Comparison of ENCODE assay signal across 22 cellular contexts in the genomic region with DNA sequence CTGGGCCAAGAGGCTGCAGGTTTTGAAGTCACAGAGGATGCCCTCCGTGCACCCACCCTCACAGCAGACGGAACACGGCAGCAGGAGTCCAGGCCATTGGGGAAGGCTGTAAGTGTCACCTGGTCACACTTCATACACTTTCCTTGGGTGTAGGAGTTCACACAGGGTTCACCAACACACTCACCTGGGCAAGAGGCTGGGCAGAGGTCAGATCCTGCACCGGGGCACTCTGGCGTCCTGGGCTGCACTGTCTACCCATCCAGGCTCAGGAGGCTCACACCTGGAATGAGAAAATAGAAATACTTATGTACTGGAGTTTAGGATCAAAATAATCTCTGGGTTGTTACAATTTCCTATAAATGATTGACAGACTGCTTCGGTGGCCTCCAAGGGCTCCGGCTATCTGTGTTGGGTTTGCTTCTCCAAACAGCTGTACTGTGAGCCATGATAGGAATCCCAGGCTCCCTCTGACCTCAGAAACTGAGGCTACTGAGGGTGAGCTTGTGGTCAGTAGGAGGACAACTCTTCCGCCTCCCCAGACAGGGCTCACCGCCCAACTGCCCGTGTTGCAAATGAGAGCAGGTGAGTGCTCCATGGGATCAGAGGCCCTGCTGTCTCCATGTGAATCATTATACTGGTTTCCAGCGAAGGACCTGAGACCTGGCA. TPM values are rescaled to one million over a fixed set of nuclear protein-coding genes. Genes with fewer than 3 reads are reported as not detected.
DNase-seq lines count a peak whose midpoint lies in the region; ATAC-seq, FAIRE-seq and TF ChIP-seq lines count a peak whose summit lies in the region.
"Had no signal": no experiment of that assay in that cellular context is flagged by ENCODE, and none has a peak within 500 bp of the region (broad histone marks: within the 10 kb centered on the region; RNA-seq: fewer than 3 reads in every experiment).

No MANE protein-coding gene starts in this region.

- no peak overlapping the region for H2BK120ac ChIP-seq in H1 (replicated peaks; ENCODE audit: low read depth, low read length)

- H4K91ac ChIP-seq in H1 (replicated peaks; ENCODE audit: insufficient read length, low read length), result no peak overlapping the region

- no peak overlapping the region for H2BK15ac ChIP-seq in H1 (ENCODE audit: low read length)

- no peak overlapping the region for H2BK20ac ChIP-seq in H1 (ENCODE audit: low read length)

- H3K4me3 ChIP-seq in A549 (no peak overlapping the region), H1 (ENCODE audit: extremely low read depth in 1 of 4, insufficient read depth in 2 of 4, low read depth in 3 of 4, low read length in 4 of 4) (no peak overlapping the region)
- H3K4me3 ChIP-seq: HAP-1 had no signal

- no peaks in the 10 kb centered on the region for H3K36me3 Mint-ChIP-seq in activated T-cell treated with anti-CD3 and anti-CD28 coated beads, Interleukin-2, amount 50 U/mL, for 24 hours (ENCODE audit: low read depth)

- H3K9me3 ChIP-seq in A549, result no peaks in the 10 kb centered on the region
- no peaks in the 10 kb centered on the region for H3K9me3 ChIP-seq in H1 (ENCODE audit: insufficient read depth in 2 of 2, low read depth in 1 of 2, low read length in 1 of 2)
- H3K9me3 ChIP-seq: Caco-2, HAP-1 had no signal

- H2AFZ ChIP-seq in H1 (ENCODE audit: low read length), result 0 out of 2 replicates have a peak overlapping the region, but pooled peaks have one; percentile 70

- no peak overlapping the region for H3K23ac ChIP-seq in H1 (ENCODE audit: insufficient read length)

- no peak overlapping the region for H3K14ac ChIP-seq in H1 (ENCODE audit: insufficient read length)

- no peaks in the 10 kb centered on the region for H3K4me1 Mint-ChIP-seq in activated T-cell treated with anti-CD3 and anti-CD28 coated beads, Interleukin-2, amount 50 U/mL, for 24 hours (ENCODE audit: low read depth)

- POLR2A ChIA-PET in A549 (lab: Yijun Ruan, JAX) (no interaction called here), H1 (lab: Charles Lee; ENCODE audit: partially characterized antibody) (interaction anchor here (2.1 kb wide), 1 partner anchor 20 kb away, joined by 6 read pairs; the partner anchor contains the start of gene CARS1)

- no peak for TF ChIP-seq EP300 in A549 (IDR thresholded peaks at IDR 0.05)
- no peak for TF ChIP-seq EP300 in H1 (IDR thresholded peaks at IDR 0.05; ENCODE audit: borderline replicate concordance in 1 of 2, low read depth in 2 of 2, low read length in 2 of 2)

- H3K9ac ChIP-seq in H1 (replicated peaks in 1 of 4; ENCODE audit: extremely low read depth in 1 of 4, low read depth in 3 of 4, low read length in 3 of 4), result no peak overlapping the region

- H3K4me1 ChIP-seq in A549 (no peaks in the 10 kb centered on the region), H1 (replicated peaks in 1 of 4; ENCODE audit: control insufficient read depth in 3 of 4, insufficient read depth in 4 of 4, low read length in 3 of 4) (no peaks in the 10 kb centered on the region)
- H3K4me1 ChIP-seq: HAP-1 had no signal

- peaks cover 3% of the 10 kb centered on the region for H3K27me3 Mint-ChIP-seq in activated T-cell treated with anti-CD3 and anti-CD28 coated beads, Interleukin-2, amount 50 U/mL, for 24 hours

- intact Hi-C loops in posterior vena cava (cut with DNase I), result no loop called here

- H3K4ac ChIP-seq in H1 (replicated peaks; ENCODE audit: insufficient read length, low read depth, low read length), result no peak overlapping the region

- DNase-seq in A549 (ENCODE audit: low read depth in 1 of 2, low spot score in 1 of 2), result no peak
- DNase-seq in H1 (ENCODE audit: low read depth in 1 of 2, low spot score in 2 of 2), result no peak
- DNase-seq in left lobe of liver (ENCODE audit: low spot score), result no peak
- peak; percentile 57 for DNase-seq in posterior vena cava (ENCODE audit: low spot score)
- no peak for DNase-seq in GDM1 (lab: John Stamatoyannopoulos, UW)
- DNase-seq in activated T-cell treated with anti-CD3 and anti-CD28 coated beads, Interleukin-2, amount 50 U/mL, for 1 hour, result no peak
- DNase-seq in activated T-cell treated with anti-CD3 and anti-CD28 coated beads, Interleukin-2, amount 50 U/mL, for 24 hours, result no peak
- DNase-seq: 8988T; CD4-positive, alpha-beta T cell; KBM-7; NCI-H1105 treated with DMSO at 0.1 percent for 48 hours; NCI-H1694; NCI-H2081 treated with DMSO at 0.1 percent for 48 hours; NCI-H510A; NCI-H748 treated with DMSO at 0.1 percent for 48 hours; NK-92 treated with Interleukin-12 subunit alpha and Interleukin-12 subunit beta, amount 100 ng/mL, for 24 hours had no signal

- ATAC-seq in A549 (peak; percentile 29 to 43; a peak in 2 of 6 replicates), left lobe of liver (peak; percentile 39), HG03159 (IDR thresholded peaks at IDR 0.05; ENCODE audit: unreplicated experiment) (no peak)
- ATAC-seq: Right ventricle myocardium inferior had no signal

- no peaks in the 10 kb centered on the region for H3K79me1 ChIP-seq in H1 (ENCODE audit: low read depth, low read length)

- no peak overlapping the region for H4K8ac ChIP-seq in H1 (ENCODE audit: extremely low read depth, insufficient read depth, low read length)

- H3K27ac ChIP-seq in A549, result no peak overlapping the region
- H3K27ac ChIP-seq in H1 (ENCODE audit: low read depth, low read length), result no peak overlapping the region

- H3K4me2 ChIP-seq in A549, result no peak overlapping the region
- no peak overlapping the region for H3K4me2 ChIP-seq in H1 (ENCODE audit: insufficient read depth in 1 of 2, low read depth in 2 of 2, low read length in 2 of 2)

- no peaks in the 10 kb centered on the region for H4K20me1 ChIP-seq in H1 (replicated peaks in 1 of 2; ENCODE audit: control insufficient read depth in 1 of 2, insufficient read depth in 2 of 2, low read length in 2 of 2)

- no peaks in the 10 kb centered on the region for H3K79me2 ChIP-seq in H1 (ENCODE audit: control insufficient read depth in 1 of 2, insufficient read depth in 2 of 2, low read length in 2 of 2)

- no peaks in the 10 kb centered on the region for H3K23me2 ChIP-seq in H1 (ENCODE audit: low read depth, low read length)

- TF ChIP-seq RAD21 in A549 (conservative IDR thresholded peaks at IDR 0.05 in 1 of 2, IDR thresholded peaks at IDR 0.05 in 1 of 2) (no peak), H1 (IDR thresholded peaks at IDR 0.05 in 1 of 2, conservative IDR thresholded peaks at IDR 0.05 in 1 of 2; ENCODE audit: low read depth in 2 of 2, low read length in 2 of 2) (no peak)

- TF ChIP-seq POLR2A in A549 (IDR thresholded peaks at IDR 0.05; ENCODE audit: low read length) (no peak), H1 (IDR thresholded peaks at IDR 0.05; ENCODE audit: control extremely low read depth in 1 of 2, low read depth in 2 of 2, low read length in 2 of 2) (no peak)

- CTCF ChIA-PET in A549 (lab: Yijun Ruan, JAX), result interaction anchor here (0.5 to 9.9 kb wide), 4 partner anchors 14 to 704 kb away, joined by 3 to 87 read pairs (median 6); no protein-coding TSS in a partner anchor
- CTCF ChIA-PET in H1 (lab: Charles Lee; ENCODE audit: partially characterized antibody), result interaction anchor here (0.6 to 6.3 kb wide), 5 partner anchors 13 to 136 kb away, joined by 3 to 50 read pairs (median 4); no protein-coding TSS in a partner anchor

- no peaks in the 10 kb centered on the region for H3K9me3 Mint-ChIP-seq in activated T-cell treated with anti-CD3 and anti-CD28 coated beads, Interleukin-2, amount 50 U/mL, for 24 hours
- H3K9me3 Mint-ChIP-seq: CD4-positive, alpha-beta T cell had no signal

- H3K18ac ChIP-seq in H1 (ENCODE audit: extremely low read depth, low read length), result no peak overlapping the region

- H3K56ac ChIP-seq in H1 (replicated peaks; ENCODE audit: insufficient read length, low read depth, low read length), result no peak overlapping the region

- no peak overlapping the region for H2AK5ac ChIP-seq in H1 (ENCODE audit: low read depth, low read length)

- H2BK5ac ChIP-seq in H1 (ENCODE audit: low read depth, low read length), result no peak overlapping the region

- H3K36me3 ChIP-seq in H1 (ENCODE audit: control insufficient read depth in 2 of 4, insufficient read depth in 4 of 4, low read length in 3 of 4), result no peaks in the 10 kb centered on the region
- H3K36me3 ChIP-seq: HAP-1 had no signal

- 80% methylated on average over 11 of the region's 11 CpGs for WGBS in A549 (ENCODE audit: missing lambda C conversion rate)
- WGBS in H1 (ENCODE audit: extremely low coverage in 1 of 2, insufficient coverage in 1 of 2, insufficient read length in 1 of 2, insufficient replicate concordance in 2 of 2, low coverage in 1 of 2, low lambda C conversion rate in 2 of 2, missing lambda C conversion rate in 1 of 2), 2 experiments, result 93% methylated on average over 11 of the region's 11 CpGs; no CpG with 5 or more reads in 1 of the 2 experiments

- no peak overlapping the region for H3K27ac Mint-ChIP-seq in activated T-cell treated with anti-CD3 and anti-CD28 coated beads, Interleukin-2, amount 50 U/mL, for 24 hours
- H3K27ac Mint-ChIP-seq: CD4-positive, alpha-beta T cell had no signal

- TF ChIP-seq CTCF in A549 (IDR thresholded peaks at IDR 0.05) (no peak), H1 (IDR thresholded peaks at IDR 0.05; ENCODE audit: control extremely low read depth in 1 of 3, insufficient read depth in 1 of 3, low read depth in 1 of 3, low read length in 3 of 3) (no peak)

- no peak for FAIRE-seq in A549 (lab: Jason Lieb, UNC)
- FAIRE-seq in H1 (lab: Jason Lieb, UNC), result no peak
- FAIRE-seq: G401.6, RCC 7860 had no signal

- H4K5ac ChIP-seq in H1 (ENCODE audit: insufficient read length, low read depth, low read length), result no peak overlapping the region

- H3K4me3 Mint-ChIP-seq in activated T-cell treated with anti-CD3 and anti-CD28 coated beads, Interleukin-2, amount 50 U/mL, for 24 hours, result no peak overlapping the region
- H3K4me3 Mint-ChIP-seq: CD4-positive, alpha-beta T cell had no signal

- H2BK12ac ChIP-seq in H1 (ENCODE audit: low read depth, low read length), result no peak overlapping the region

- no peaks in the 10 kb centered on the region for H3K27me3 ChIP-seq in H1 (replicated peaks in 1 of 4; ENCODE audit: control insufficient read depth in 3 of 4, extremely low read depth in 1 of 4, insufficient read depth in 3 of 4, low read length in 3 of 4)

RNA-seq across cellular contexts. Expression of gene CARS1, which starts 20.1 kb away (rescaled TPM):
- polyA plus RNA-seq in A549 (2011; rRNA removed) (109 and 130 TPM in 2 replicates), A549 (2017; fragmentation: RNase III; extraction: RNeasy Plus Mini Kit Qiagen cat#74134 plus additional on column Dnase treatment) (52.7 to 56.3 TPM (median 56.2 TPM) in 3 replicates), H1 (2011; rRNA removed) (44.1 and 52.2 TPM in 2 replicates)
- polyA plus RNA-seq in A549 (2012; cell fraction: cytosol; rRNA removed), result 43.3 and 43.9 TPM in 2 replicates
- 105 and 130 TPM in 2 replicates for polyA plus RNA-seq in A549 (2012; cell fraction: nucleus; rRNA removed)
- 67.3 and 71.3 TPM in 2 replicates for polyA minus RNA-seq in A549 (2011; rRNA and poly(A)+ RNA removed)
- 89.4 and 100 TPM in 2 replicates for total RNA-seq in H1 (2021; fragmentation: NEBNext Ultra II Directional; extraction: Animal tissue kit (Norgen Biotek cat#: 25700))
- 80.1 TPM for polyA plus RNA-seq in H1 (2011; cell fraction: cytosol; rRNA removed)
- 153 TPM for polyA plus RNA-seq in H1 (2011; cell fraction: nucleus; rRNA removed)
- 66.9 to 85.6 TPM (median 81.2 TPM) in 4 replicates for polyA plus RNA-seq in H1 (2012, experiment 1 of 2)
- polyA plus RNA-seq in H1 (2012, experiment 2 of 2), result 40.9 TPM
- 50.9 TPM for polyA plus RNA-seq in H1 (2013, experiment 1 of 2)
- 47.6 TPM for polyA plus RNA-seq in H1 (2013, experiment 2 of 2)
- 61.8 and 68.1 TPM in 2 replicates for polyA minus RNA-seq in H1 (2011; rRNA and poly(A)+ RNA removed)
- 33.2 TPM for polyA minus RNA-seq in H1 (2011; cell fraction: cytosol; rRNA and poly(A)+ RNA removed)
- polyA minus RNA-seq in H1 (2011; cell fraction: nucleus; rRNA and poly(A)+ RNA removed), result 83.4 TPM
- total RNA-seq in left lobe of liver (21.0 TPM), posterior vena cava (10 to 100 TPM; 44.2 to 60.6 TPM)
